ENCODE assay signal across 8 cellular contexts in the genomic region with DNA sequence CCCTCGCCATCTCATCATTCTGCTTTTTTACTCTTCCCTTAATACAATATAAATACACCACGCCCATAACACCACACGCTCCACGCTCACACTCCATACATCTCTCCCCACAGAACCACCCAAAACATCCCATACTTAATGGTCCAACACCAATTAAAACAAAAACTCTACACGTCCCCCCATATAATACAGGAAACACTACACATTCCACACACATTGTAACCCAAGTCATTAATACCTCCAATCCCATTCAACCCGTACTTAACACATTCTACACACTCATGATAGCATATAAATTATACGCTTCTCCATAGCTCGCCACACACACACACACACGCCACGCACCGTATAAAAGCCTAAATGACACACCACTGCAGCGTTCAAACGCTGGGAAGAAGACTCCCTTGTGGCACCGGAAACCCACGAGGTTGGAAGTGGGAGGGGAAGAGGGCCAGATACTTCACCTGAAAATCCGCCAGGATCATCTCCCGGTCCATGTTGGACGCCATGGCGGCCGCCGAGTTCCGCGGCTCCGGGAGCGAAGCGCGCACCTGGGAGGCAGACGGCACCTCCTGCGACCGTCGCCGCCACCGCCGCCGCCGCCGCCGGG. TPM values are rescaled to one million over a fixed set of nuclear protein-coding genes. Genes with fewer than 3 reads are reported as not detected.
A peak's percentile ranks its signal among the peaks of the same experiment; 100 is the strongest.
DNase-seq lines count a peak whose midpoint lies in the region; TF ChIP-seq lines count a peak whose summit lies in the region.

No MANE protein-coding gene starts in this region.

- DNase-seq in AG04450 (ENCODE audit: low read depth, low spot score) (no peak), GM06990 (ENCODE audit: extremely low read depth, insufficient read length) (no peak), fibroblast of lung (ENCODE audit: low read depth in 2 of 2) (peak; percentile 36 to 53), neuronal stem cell (ENCODE audit: low spot score) (no peak), D341Med (ENCODE audit: low spot score) (no peak), NCI-H526 treated with DMSO at 0.1 percent for 48 hours (lab: John Stamatoyannopoulos, UW) (no peak)

- H3K79me1 ChIP-seq in neuronal stem cell (ENCODE audit: low read depth, low read length): no peaks in the 10 kb centered on the region

- H2AK5ac ChIP-seq in neuronal stem cell (ENCODE audit: low read depth, low read length): no peak overlapping the region

- CTCF ChIA-PET in AG04450 (lab: Charles Lee): interaction anchor here (1.3 kb wide), 1 partner anchor 30 kb away, joined by 10 read pairs; no protein-coding TSS in a partner anchor

- H2BK12ac ChIP-seq in neuronal stem cell (ENCODE audit: low read length): no peak overlapping the region

- H3K23ac ChIP-seq in neuronal stem cell (ENCODE audit: low read depth, low read length, poor library complexity): no peak overlapping the region

- peak overlapping the region; percentile 85 for H3K18ac ChIP-seq in neuronal stem cell (ENCODE audit: low read length)

- H2BK5ac ChIP-seq in neuronal stem cell (ENCODE audit: low read length): no peak overlapping the region

- H3K27ac ChIP-seq in AG04450 (ENCODE audit: low read depth, low read length) (peak overlapping the region; percentile 33), HUES6 (ENCODE audit: low read depth, low read length) (no peak overlapping the region), VCaP (peak overlapping the region; percentile 96), fibroblast of lung (ENCODE audit: insufficient read depth, low read length) (peak overlapping the region; percentile 82), neuronal stem cell (replicated peaks; ENCODE audit: low read length) (peak overlapping the region; percentile 94)

- H3K4me1 ChIP-seq in HUES6 (ENCODE audit: control insufficient read depth, insufficient read depth, low read length) (peaks cover 5% of the 10 kb centered on the region; the same call in 1 of the 2 replicates), fibroblast of lung (ENCODE audit: control insufficient read depth, extremely low read depth, insufficient read depth, low read length) (peaks cover 5% of the 10 kb centered on the region), neuronal stem cell (ENCODE audit: control insufficient read depth in 2 of 2, insufficient read depth in 1 of 2, low read depth in 1 of 2, low read length in 2 of 2) (no peaks in the 10 kb centered on the region)

- H2AFZ ChIP-seq in fibroblast of lung (ENCODE audit: low read length) (peak overlapping the region; percentile 95), neuronal stem cell (ENCODE audit: low read length) (peak overlapping the region; percentile 97)

- TF ChIP-seq CTCF in AG04450 (IDR thresholded peaks at IDR 0.05; ENCODE audit: low read depth, low read length): no peak
- TF ChIP-seq CTCF in GM06990 (IDR thresholded peaks at IDR 0.05; ENCODE audit: insufficient read depth, low read length, poor library complexity, severe bottlenecking): no peak
- no peak for TF ChIP-seq CTCF in VCaP (conservative IDR thresholded peaks at IDR 0.05)
- no peak for TF ChIP-seq CTCF in fibroblast of lung (conservative IDR thresholded peaks at IDR 0.05 in 1 of 2, IDR thresholded peaks at IDR 0.05 in 1 of 2; ENCODE audit: low read depth in 1 of 2, low read length in 2 of 2)

- H3K79me2 ChIP-seq in fibroblast of lung (ENCODE audit: control insufficient read depth, insufficient read depth, low read length): peaks cover 35% of the 10 kb centered on the region

- H3K9me3 ChIP-seq in AG04450 (ENCODE audit: control insufficient read depth, insufficient read depth, low read length) (no peaks in the 10 kb centered on the region), HUES6 (ENCODE audit: control insufficient read depth, insufficient read depth, low read depth, low read length) (no peaks in the 10 kb centered on the region), fibroblast of lung (ENCODE audit: control insufficient read depth, insufficient read depth, low read depth, low read length) (no peaks in the 10 kb centered on the region), neuronal stem cell (replicated peaks in 1 of 2; ENCODE audit: control insufficient read depth in 2 of 2, insufficient read depth in 1 of 2, low read depth in 1 of 2, low read length in 2 of 2) (no peaks in the 10 kb centered on the region)

- POLR2A ChIA-PET in AG04450 (lab: Yijun Ruan, JAX): no interaction called here

- H2BK120ac ChIP-seq in neuronal stem cell (ENCODE audit: low read depth, low read length): no peak overlapping the region

- H2BK15ac ChIP-seq in neuronal stem cell (ENCODE audit: low read length): no peak overlapping the region

- no peak overlapping the region for H4K91ac ChIP-seq in neuronal stem cell (ENCODE audit: low read depth, low read length, poor library complexity)

- no peaks in the 10 kb centered on the region for H4K20me1 ChIP-seq in fibroblast of lung (ENCODE audit: control insufficient read depth, extremely low read depth, insufficient read depth, low read length)

- H3K4me3 ChIP-seq in AG04450 (ENCODE audit: low read depth, low read length) (peak overlapping the region; percentile 72), GM06990 (replicated peaks; ENCODE audit: low read depth, low read length) (peak overlapping the region; percentile 95), HUES6 (ENCODE audit: low read depth, low read length) (peak overlapping the region; percentile 99), fibroblast of lung (replicated peaks in 1 of 4; ENCODE audit: control extremely low read depth in 1 of 4, insufficient read depth in 1 of 4, low read depth in 3 of 4, low read length in 4 of 4) (peak overlapping the region; percentile 85 to 97 (median 96)), neuronal stem cell (ENCODE audit: low read length in 2 of 2) (peak overlapping the region; percentile 73 to 99)

- H4K8ac ChIP-seq in neuronal stem cell (ENCODE audit: low read depth, low read length): no peak overlapping the region

- peak overlapping the region; percentile 53 for H3K4me2 ChIP-seq in fibroblast of lung (ENCODE audit: extremely low read depth, insufficient read depth, low read length)
- peak overlapping the region; percentile 71 for H3K4me2 ChIP-seq in neuronal stem cell (ENCODE audit: insufficient read depth, low read length, poor library complexity, severe bottlenecking)

- H3K36me3 ChIP-seq in GM06990 (ENCODE audit: control insufficient read depth, insufficient read depth, low read length) (no peaks in the 10 kb centered on the region), HUES6 (ENCODE audit: control insufficient read depth, insufficient read depth, low read length) (no peaks in the 10 kb centered on the region), fibroblast of lung (ENCODE audit: control insufficient read depth, insufficient read depth, low read length) (no peaks in the 10 kb centered on the region), neuronal stem cell (replicated peaks in 1 of 2; ENCODE audit: control insufficient read depth in 2 of 2, insufficient read depth in 2 of 2, low read length in 2 of 2) (peaks cover 0 to 17% of the 10 kb centered on the region in 2 donors)

- H3K14ac ChIP-seq in neuronal stem cell (ENCODE audit: low read length): no peak overlapping the region

- peak overlapping the region; percentile 86 for H3K9ac ChIP-seq in HUES6 (ENCODE audit: low read length)
- H3K9ac ChIP-seq in fibroblast of lung (ENCODE audit: insufficient read depth, low read length): peak overlapping the region; percentile 77
- peak overlapping the region; percentile 85 for H3K9ac ChIP-seq in neuronal stem cell (ENCODE audit: low read depth, low read length, poor library complexity)

- H3K27me3 ChIP-seq in AG04450 (ENCODE audit: control insufficient read depth, insufficient read depth, low read length) (no peaks in the 10 kb centered on the region), GM06990 (replicated peaks; ENCODE audit: control insufficient read depth, insufficient read depth, low read length) (no peaks in the 10 kb centered on the region), HUES6 (ENCODE audit: control insufficient read depth, insufficient read depth, low read length) (peaks cover 9% of the 10 kb centered on the region), fibroblast of lung (ENCODE audit: control insufficient read depth, insufficient read depth, low read length) (no peaks in the 10 kb centered on the region), neuronal stem cell (ENCODE audit: control insufficient read depth in 3 of 3, insufficient read depth in 3 of 3, low read depth in 1 of 3, low read length in 3 of 3) (peaks cover 0 to 4% (median 0%) of the 10 kb centered on the region in 3 experiments)

- 100% methylated on average over 1 to 4 of the region's 38 CpGs for WGBS in neuronal stem cell (ENCODE audit: extremely low coverage in 2 of 2, insufficient read length in 2 of 2, insufficient replicate concordance in 1 of 2), 2 donors

- no peak overlapping the region for H3K4ac ChIP-seq in neuronal stem cell (ENCODE audit: low read length)

RNA-seq across cellular contexts. Expression of a gene that starts 0.7 kb away (rescaled TPM):
- polyA plus RNA-seq in AG04450 (2011; rRNA removed): 37.9 and 40.2 TPM in 2 replicates
- polyA minus RNA-seq in AG04450 (2011; rRNA and poly(A)+ RNA removed): 40.1 and 53.9 TPM in 2 replicates
- 35.2 and 39.6 TPM in 2 replicates for total RNA-seq in fibroblast of lung
- polyA plus RNA-seq in fibroblast of lung: 40.0 and 41.6 TPM in 2 replicates
- polyA plus RNA-seq in fibroblast of lung (2012): 54.3 and 64.6 TPM in 2 replicates
- 9.7 and 14.9 TPM in 2 replicates for polyA minus RNA-seq in fibroblast of lung (ENCODE audit: low replicate concordance)
- polyA plus RNA-seq in neuronal stem cell (2013, experiment 1 of 2): 27.8 TPM
- polyA plus RNA-seq in neuronal stem cell (2013, experiment 2 of 2): 28.1 TPM

RNA-seq across cellular contexts. Expression of a gene that starts 10.6 kb away (rescaled TPM):
- polyA plus RNA-seq in AG04450 (2011; rRNA removed) (9.5 and 12.5 TPM in 2 replicates), fibroblast of lung (24.4 and 42.8 TPM in 2 replicates)
- 6.3 and 7.3 TPM in 2 replicates for polyA minus RNA-seq in AG04450 (2011; rRNA and poly(A)+ RNA removed)
- total RNA-seq in fibroblast of lung: 19.8 and 31.5 TPM in 2 replicates
- 22.1 and 39.4 TPM in 2 replicates for polyA plus RNA-seq in fibroblast of lung (2012)
- polyA minus RNA-seq in fibroblast of lung (ENCODE audit: low replicate concordance): 5.7 and 7.2 TPM in 2 replicates
- polyA plus RNA-seq in neuronal stem cell (2013, experiment 1 of 2): 1.5 TPM
- 1.4 TPM for polyA plus RNA-seq in neuronal stem cell (2013, experiment 2 of 2)

Comparison
In these comparisons a context has a peak if more than half of its experiments do, and no peak if none do; other contexts are left out.
1. DNase-seq: peak in fibroblast of lung (2 of 2); none in AG04450 (single experiment), GM06990 (single experiment), neuronal stem cell (single experiment), D341Med (single experiment) and NCI-H526 treated with DMSO at 0.1 percent for 48 hours (single experiment).
2. Peak in every context shown above with its lines, with median percentiles within 50 percentile points of each other: H3K4me3 ChIP-seq and H3K9ac ChIP-seq.